20 cellular contexts compared by ENCODE assay signal in genomic region chr11:131095501-131096185, GRCh38.
"Had no signal": no experiment of that assay in that cellular context is flagged by ENCODE, and none has a peak within 500 bp of the region (broad histone marks: within the 10 kb centered on the region; RNA-seq: fewer than 3 reads in every experiment).

No MANE protein-coding gene starts in this region.

- H3K4me3 ChIP-seq: colonic mucosa, left ventricle myocardium inferior, right atrium auricular region, skin epidermis had no signal

- H3K4me1 ChIP-seq: colonic mucosa, left ventricle myocardium inferior, right atrium auricular region had no signal

- H3K27me3 ChIP-seq: colonic mucosa, right atrium auricular region had no signal

- ATAC-seq: activated CD8-positive, alpha-beta T cell treated with anti-CD3 and anti-CD28 coated beads for 36 hours; activated naive CD8-positive, alpha-beta T cell treated with anti-CD3 and anti-CD28 coated beads, Interleukin-2, amount 50 U/mL, for 24 hours; stimulated activated naive CD8-positive, alpha-beta T cell treated with anti-CD3 and anti-CD28 coated beads, Interleukin-15, amount 100 ng/mL, for 72 hours had no signal

- DNase-seq: activated CD4-positive, alpha-beta T cell treated with anti-CD3 and anti-CD28 coated beads for 4 hours; activated CD8-positive, alpha-beta T cell treated with anti-CD3 and anti-CD28 coated beads for 36 hours; activated naive CD4-positive, alpha-beta T cell treated with anti-CD3 and anti-CD28 coated beads, Interleukin-2, amount 10 ng/mL, durations not matched to agents 7 days and 5 days; activated naive CD8-positive, alpha-beta T cell treated with anti-CD3 and anti-CD28 coated beads, Interleukin-2, amount 50 U/mL, for 24 hours; activated T-cell treated with anti-CD3 and anti-CD28 coated beads, Interleukin-2, amount 50 U/mL, for 1 hour; anterior cingulate cortex; colonic mucosa; erythroblast; kidney; left ventricle myocardium inferior; mammary epithelial cell; nephron progenitor cell; stimulated activated CD4-positive, alpha-beta T cell treated with anti-CD3 and anti-CD28 coated beads, Interleukin-15, amount 100 ng/mL, for 24 hours; stimulated activated CD4-positive, alpha-beta T cell treated with anti-CD3 and anti-CD28 coated beads, Interleukin-2, amount 100 ng/mL, for 48 hours; stimulated activated naive CD8-positive, alpha-beta T cell treated with anti-CD3 and anti-CD28 coated beads, Interleukin-15, amount 100 ng/mL, for 72 hours; trophoblast cell had no signal

- H3K9me3 ChIP-seq: colonic mucosa, left ventricle myocardium inferior, right atrium auricular region had no signal

- FAIRE-seq: frontal cortex, kidney, TTC549 had no signal

- H3K36me3 ChIP-seq: colonic mucosa, left ventricle myocardium inferior, right atrium auricular region had no signal

- H3K27ac ChIP-seq: colonic mucosa, left ventricle myocardium inferior, right atrium auricular region, skin epidermis had no signal
